Comparison of ENCODE assay signal across 2 cellular contexts in genomic region chr9:70013598-70014196, GRCh38.
TF ChIP-seq lines count a peak whose summit lies in the region.

No MANE protein-coding gene starts in this region.

TF ChIP-seq in IMR-90, 13 proteins besides CTCF, POLR2A, EP300 and RAD21 (continued from another document):
- TF ChIP-seq USF2 (IDR thresholded peaks at IDR 0.05; ENCODE audit: low read depth, low read length) (no peak), CEBPB (IDR thresholded peaks at IDR 0.05; ENCODE audit: low read depth, low read length) (peak; percentile 71)

TF ChIP-seq in SK-N-SH treated with all-trans-retinoic acid at 6 μM for 48 hours, 23 proteins besides CTCF, POLR2A, EP300 and RAD21 (continued from another document):
- TF ChIP-seq TSHZ2 (CRISPR knock-in tag; IDR thresholded peaks at IDR 0.05) (peak; percentile 22; the same call in 1 of the 2 replicates), PATZ1 (CRISPR knock-in tag; IDR thresholded peaks at IDR 0.05; ENCODE audit: borderline replicate concordance) (peak; percentile 58; the same call in 1 of the 2 replicates), POU6F1 (CRISPR knock-in tag; IDR thresholded peaks at IDR 0.05; ENCODE audit: borderline replicate concordance, low read depth) (no peak), ZFP30 (CRISPR knock-in tag; IDR thresholded peaks at IDR 0.05) (no peak), PPARA (CRISPR knock-in tag; IDR thresholded peaks at IDR 0.05; ENCODE audit: borderline replicate concordance) (no peak), TCF4 (CRISPR knock-in tag; IDR thresholded peaks at IDR 0.05; ENCODE audit: borderline replicate concordance) (peak; percentile 89; the same call in 1 of the 2 replicates), ISL1 (CRISPR knock-in tag; IDR thresholded peaks at IDR 0.05) (peak; percentile 78), ZNF70 (CRISPR knock-in tag; IDR thresholded peaks at IDR 0.05) (no peak), ZNF565 (CRISPR knock-in tag; conservative IDR thresholded peaks at IDR 0.05; ENCODE audit: low read depth) (no peak), BACH2 (CRISPR knock-in tag; IDR thresholded peaks at IDR 0.05; ENCODE audit: borderline replicate concordance) (no peak), ZNF8 (CRISPR knock-in tag; IDR thresholded peaks at IDR 0.05) (no peak), ARNTL (CRISPR knock-in tag; IDR thresholded peaks at IDR 0.05; ENCODE audit: borderline replicate concordance, low read depth) (0 out of 2 replicates have a peak, but pooled peaks have one; percentile 11), ESRRG (CRISPR knock-in tag; IDR thresholded peaks at IDR 0.05) (no peak), CSRNP3 (CRISPR knock-in tag; IDR thresholded peaks at IDR 0.05) (no peak), RARB (CRISPR knock-in tag; IDR thresholded peaks at IDR 0.05) (no peak), CSDC2 (CRISPR knock-in tag; IDR thresholded peaks at IDR 0.05) (0 out of 2 replicates have a peak, but pooled peaks have one; percentile 24)
